ENCODE assay signal across 8 cellular contexts in genomic region chr12:63843613-63844390, GRCh38.
A peak's percentile ranks its signal among the peaks of the same experiment; 100 is the strongest.
DNase-seq lines count a peak whose midpoint lies in the region; ATAC-seq and TF ChIP-seq lines count a peak whose summit lies in the region.

No MANE protein-coding gene starts in this region.

- no peaks in the 10 kb centered on the region for H3K27me3 ChIP-seq in KMS-11 (ENCODE audit: insufficient read depth, low read depth)

- H3K4me3 Mint-ChIP-seq in nephron = peak overlapping the region; percentile 81 to 89 (median 81)

- H3K79me2 ChIP-seq in KMS-11 (ENCODE audit: insufficient read depth, low read depth) = no peaks in the 10 kb centered on the region

- TF ChIP-seq CTCF in KMS-11 (conservative IDR thresholded peaks at IDR 0.05; ENCODE audit: low read depth, low read length) (peak; percentile 80), nephron (IDR thresholded peaks at IDR 0.05; ENCODE audit: unreplicated experiment in 3 of 3) (peak; percentile 93 to 97 (median 95))

- H3K36me3 Mint-ChIP-seq in nephron (ENCODE audit: low read depth) = no peaks in the 10 kb centered on the region

- H3K27ac Mint-ChIP-seq in nephron = peak overlapping the region; percentile 79 to 92 (median 83)

- H4K20me1 ChIP-seq in KMS-11 (ENCODE audit: insufficient read depth) = no peaks in the 10 kb centered on the region

- H3K4me1 Mint-ChIP-seq in nephron = peaks cover 27% of the 10 kb centered on the region

- H3K4me2 ChIP-seq in KMS-11 = peak overlapping the region; percentile 47

- H3K27ac ChIP-seq in KMS-11 = no peak overlapping the region

- ATAC-seq in GM21786 (IDR thresholded peaks at IDR 0.05; ENCODE audit: unreplicated experiment) = peak; percentile 96

- peaks cover 18% of the 10 kb centered on the region for H3K4me1 ChIP-seq in KMS-11 (ENCODE audit: low read depth, poor library complexity, severe bottlenecking)

- no peaks in the 10 kb centered on the region for H3K9me3 Mint-ChIP-seq in nephron

- H2AFZ ChIP-seq in KMS-11 (ENCODE audit: low read depth) = peak overlapping the region; percentile 99

- no peaks in the 10 kb centered on the region for H3K36me3 ChIP-seq in KMS-11 (ENCODE audit: insufficient read depth)

- DNase-seq in DMS79 (lab: John Stamatoyannopoulos, UW) (peak; percentile 49), RKO (ENCODE audit: low spot score) (peak; percentile 92), fibroblast of the conjunctiva (ENCODE audit: low read depth) (peak; percentile 95)
- peak; percentile 66 for DNase-seq in activated T-helper 9 cell treated with anti-CD3 and anti-CD28 coated beads, Interleukin-2, amount 50 U/mL, for 16 hours (ENCODE audit: low read depth)
- peak; percentile 71 for DNase-seq in stimulated activated naive CD4-positive, alpha-beta T cell treated with Interleukin-2 at 50 U/mL for 16 hours (lab: John Stamatoyannopoulos, UW)

- peaks cover 3% of the 10 kb centered on the region for H3K27me3 Mint-ChIP-seq in nephron (ENCODE audit: low read depth)

- no peak overlapping the region for H3K4me3 ChIP-seq in KMS-11 (IDR thresholded peaks at IDR 0.05; ENCODE audit: insufficient read depth, low read depth, low read length)

- peak overlapping the region; percentile 57 for H3K9ac ChIP-seq in KMS-11
